Comparison of ENCODE assay signal across 8 cellular contexts in the genomic region with DNA sequence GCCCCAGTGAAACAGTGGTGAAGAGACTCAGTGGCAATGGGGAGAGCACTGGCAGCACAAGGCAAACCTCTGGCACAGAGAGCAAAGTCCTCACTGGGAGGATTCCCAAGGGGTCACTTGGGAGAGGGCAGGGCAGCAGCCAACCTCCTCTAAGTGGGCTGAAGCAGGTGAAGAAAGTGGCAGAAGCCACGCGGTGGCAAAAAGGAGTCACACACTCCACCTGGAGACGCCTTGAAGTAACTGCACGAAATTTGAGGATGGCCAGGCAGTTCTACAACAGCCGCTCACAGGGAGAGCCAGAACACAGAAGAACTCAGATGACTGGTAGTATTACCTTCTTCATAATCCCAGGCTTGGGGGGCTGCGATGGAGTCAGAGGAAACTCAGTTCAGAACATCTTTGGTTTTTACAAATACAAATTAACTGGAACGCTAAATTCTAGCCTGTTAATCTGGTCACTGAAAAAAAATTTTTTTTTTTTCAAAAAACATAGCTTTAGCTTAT. TPM values are rescaled to one million over a fixed set of nuclear protein-coding genes. Genes with fewer than 3 reads are reported as not detected.
DNase-seq lines count a peak whose midpoint lies in the region; ATAC-seq and TF ChIP-seq lines count a peak whose summit lies in the region.

No MANE protein-coding gene starts in this region.

- no peak overlapping the region for H3K4me2 ChIP-seq in neuronal stem cell (ENCODE audit: insufficient read depth, low read length, poor library complexity, severe bottlenecking)

- peak; percentile 50 to 59 (median 54) for DNase-seq in CD4-positive, alpha-beta memory T cell
- peak; percentile 46 to 72 for DNase-seq in NOMO-1 (lab: John Stamatoyannopoulos, UW; ENCODE audit: unreplicated experiment in 2 of 2)
- DNase-seq in activated T-cell treated with anti-CD3 and anti-CD28 coated beads for 1 hour (ENCODE audit: low read depth), result peak; percentile 15
- peak; percentile 63 for DNase-seq in fibroblast of gingiva (ENCODE audit: low read depth)
- peak; percentile 35 for DNase-seq in neuronal stem cell (ENCODE audit: low spot score)
- peak; percentile 34 for DNase-seq in transverse colon

- peak overlapping the region in 3 of 7 donors; percentile 5 to 88 (median 37) for H3K27ac Mint-ChIP-seq in CD4-positive, alpha-beta memory T cell

- ATAC-seq in GM19023 (IDR thresholded peaks at IDR 0.05; ENCODE audit: unreplicated experiment) (peak; percentile 60), HG03175 (IDR thresholded peaks at IDR 0.05; ENCODE audit: unreplicated experiment) (peak; percentile 86)

- no peak overlapping the region for H3K4ac ChIP-seq in neuronal stem cell (ENCODE audit: low read length)

- H3K27me3 ChIP-seq in CD4-positive, alpha-beta memory T cell (ENCODE audit: insufficient read depth, low read length), result no peaks in the 10 kb centered on the region
- H3K27me3 ChIP-seq in neuronal stem cell (ENCODE audit: control insufficient read depth in 3 of 3, insufficient read depth in 3 of 3, low read depth in 1 of 3, low read length in 3 of 3), result no peaks in the 10 kb centered on the region
- H3K27me3 ChIP-seq in transverse colon, result no peaks in the 10 kb centered on the region

- H2BK15ac ChIP-seq in neuronal stem cell (ENCODE audit: low read length), result no peak overlapping the region

- peak overlapping the region in 7 of 8 donors; percentile 43 to 76 (median 66) for H3K4me3 Mint-ChIP-seq in CD4-positive, alpha-beta memory T cell

- H3K4me3 ChIP-seq in CD4-positive, alpha-beta memory T cell (ENCODE audit: low read length in 2 of 2), result no peak overlapping the region
- H3K4me3 ChIP-seq in neuronal stem cell (ENCODE audit: low read length in 2 of 2) (no peak overlapping the region), transverse colon (peak overlapping the region in 1 of 4 donors; percentile 42)

- peak overlapping the region; percentile 61 for H2AK5ac ChIP-seq in neuronal stem cell (ENCODE audit: low read depth, low read length)

- POLR2A ChIA-PET in CD4-positive, alpha-beta memory T cell (lab: Charles Lee; ENCODE audit: partially characterized antibody), result interaction anchor here (1.0 to 1.7 kb wide), 2 partner anchors 30 to 166 kb away, joined by 3 to 4 read pairs; no protein-coding TSS in a partner anchor

- H3K9me3 Mint-ChIP-seq in CD4-positive, alpha-beta memory T cell, result peaks cover 0 to 2% (median 0%) of the 10 kb centered on the region in 8 donors

- TF ChIP-seq POLR2A in transverse colon (IDR thresholded peaks at IDR 0.05), result no peak

- no peaks in the 10 kb centered on the region for H3K36me3 Mint-ChIP-seq in CD4-positive, alpha-beta memory T cell

- H3K27ac ChIP-seq in CD4-positive, alpha-beta memory T cell (ENCODE audit: low read depth, low read length), result no peak overlapping the region
- H3K27ac ChIP-seq in neuronal stem cell (replicated peaks; ENCODE audit: low read length) (no peak overlapping the region), transverse colon (peak overlapping the region; percentile 59 to 62 (median 61))

- no peak for TF ChIP-seq EP300 in transverse colon (IDR thresholded peaks at IDR 0.05; ENCODE audit: low read depth)

- no peaks in the 10 kb centered on the region for H3K9me3 ChIP-seq in CD4-positive, alpha-beta memory T cell (ENCODE audit: control insufficient read depth in 1 of 2, low read length in 2 of 2)
- no peaks in the 10 kb centered on the region for H3K9me3 ChIP-seq in neuronal stem cell (replicated peaks in 1 of 2; ENCODE audit: control insufficient read depth in 2 of 2, insufficient read depth in 1 of 2, low read depth in 1 of 2, low read length in 2 of 2)
- no peaks in the 10 kb centered on the region for H3K9me3 ChIP-seq in transverse colon

- no peak overlapping the region for H2BK120ac ChIP-seq in neuronal stem cell (ENCODE audit: low read depth, low read length)

- peak overlapping the region; percentile 50 for H3K18ac ChIP-seq in neuronal stem cell (ENCODE audit: low read length)

- TF ChIP-seq CTCF in transverse colon (IDR thresholded peaks at IDR 0.05), result peak; percentile 32 to 53 (median 44)

- peak overlapping the region; percentile 8 for H2BK12ac ChIP-seq in neuronal stem cell (ENCODE audit: low read length)

- no peak overlapping the region for H4K91ac ChIP-seq in neuronal stem cell (ENCODE audit: low read depth, low read length, poor library complexity)

- no peak overlapping the region for H3K9ac ChIP-seq in neuronal stem cell (ENCODE audit: low read depth, low read length, poor library complexity)

- no peak overlapping the region for H2AFZ ChIP-seq in neuronal stem cell (ENCODE audit: low read length)

- intact Hi-C loops in CD4-positive, alpha-beta memory T cell (cut with micrococcal nuclease), result loop anchor here (1.0 kb wide), 4 partner anchors 56 to 329 kb away; no protein-coding TSS in a partner anchor
- intact Hi-C loops in transverse colon (cut with DNase I; ENCODE audit: low total_unique reads), result loop anchor here (2.0 to 5.0 kb wide), 2 partner anchors 166 to 286 kb away; partner anchors contain the start of gene HYCC1

- peaks cover 3 to 12% of the 10 kb centered on the region in 2 donors for H3K27me3 Mint-ChIP-seq in CD4-positive, alpha-beta memory T cell

- CTCF ChIA-PET in CD4-positive, alpha-beta memory T cell (lab: Charles Lee; ENCODE audit: partially characterized antibody), result interaction anchor here (0.7 to 7.3 kb wide), 20 partner anchors 9 to 334 kb away, joined by 3 to 233 read pairs (median 4); no protein-coding TSS in a partner anchor

- no peaks in the 10 kb centered on the region for H3K36me3 ChIP-seq in CD4-positive, alpha-beta memory T cell (ENCODE audit: insufficient read depth, low read length)
- no peaks in the 10 kb centered on the region for H3K36me3 ChIP-seq in neuronal stem cell (replicated peaks in 1 of 2; ENCODE audit: control insufficient read depth in 2 of 2, insufficient read depth in 2 of 2, low read length in 2 of 2)
- H3K36me3 ChIP-seq in transverse colon, result no peaks in the 10 kb centered on the region

- H4K8ac ChIP-seq in neuronal stem cell (ENCODE audit: low read depth, low read length), result no peak overlapping the region

- H3K14ac ChIP-seq in neuronal stem cell (ENCODE audit: low read length), result no peak overlapping the region

- H3K4me1 Mint-ChIP-seq in CD4-positive, alpha-beta memory T cell, result peaks cover 7 to 15% (median 11%) of the 10 kb centered on the region in 4 donors

- H2BK5ac ChIP-seq in neuronal stem cell (ENCODE audit: low read length), result no peak overlapping the region

- H3K4me1 ChIP-seq in CD4-positive, alpha-beta memory T cell (ENCODE audit: insufficient read depth, low read length), result peaks cover 17% of the 10 kb centered on the region
- H3K4me1 ChIP-seq in neuronal stem cell (ENCODE audit: control insufficient read depth in 2 of 2, insufficient read depth in 1 of 2, low read depth in 1 of 2, low read length in 2 of 2) (peaks cover 0 to 4% of the 10 kb centered on the region in 2 donors), transverse colon (peaks cover 5 to 45% (median 9%) of the 10 kb centered on the region in 4 donors)

- in situ Hi-C loops in transverse colon (cut with MboI; ENCODE audit: low pct_ligation_motif_present in 1 of 4, low pct_unique_long_range_greater_than_20kb in 1 of 4, low sequenced_read_pairs in 3 of 4), result loop anchor here (5.0 to 10.0 kb wide), 2 partner anchors 162 to 164 kb away; no protein-coding TSS in a partner anchor

- no peaks in the 10 kb centered on the region for H3K79me1 ChIP-seq in neuronal stem cell (ENCODE audit: low read depth, low read length)

- WGBS in neuronal stem cell (ENCODE audit: extremely low coverage in 2 of 2, insufficient read length in 2 of 2, insufficient replicate concordance in 1 of 2), 2 donors, result no CpG with 5 or more reads among the region's 7 CpGs
- WGBS in transverse colon (ENCODE audit: low coverage in 1 of 2), 2 donors, result 21 to 44% methylated on average over 2 to 7 of the region's 7 CpGs

- H3K23ac ChIP-seq in neuronal stem cell (ENCODE audit: low read depth, low read length, poor library complexity), result no peak overlapping the region

RNA-seq across cellular contexts. Expression of gene IL6, which starts 0.6 kb away (rescaled TPM):
- not detected for total RNA-seq in CD4-positive, alpha-beta memory T cell
- not detected for polyA plus RNA-seq in CD4-positive, alpha-beta memory T cell
- 0.15 TPM for polyA plus RNA-seq in neuronal stem cell (2013, experiment 1 of 2)
- polyA plus RNA-seq in neuronal stem cell (2013, experiment 2 of 2), result 0.03 TPM
- total RNA-seq in transverse colon, result 10 to 100 TPM in 1 of 4 donors, 1 to 10 TPM in 1, under 1 TPM in 1, not detected in 1; 0.82 to 10.8 (median 1.9) TPM

Comparison
In these comparisons a context has a peak if more than half of its experiments do, and no peak if none do; other contexts are left out.
1. H3K27ac ChIP-seq: peak in transverse colon (4 of 4); none in CD4-positive, alpha-beta memory T cell (single experiment) and neuronal stem cell (single experiment).
2. Peak in every context shown above with its lines, with median percentiles within 50 percentile points of each other: DNase-seq.